16 cellular contexts compared by ENCODE assay signal in genomic region chr22:49368976-49369725, GRCh38.
DNase-seq lines count a peak whose midpoint lies in the region; ATAC-seq and TF ChIP-seq lines count a peak whose summit lies in the region.
"Had no signal": no experiment of that assay in that cellular context is flagged by ENCODE, and none has a peak within 500 bp of the region (broad histone marks: within the 10 kb centered on the region; RNA-seq: fewer than 3 reads in every experiment).

No MANE protein-coding gene starts in this region.

- H3K36me3 ChIP-seq in MG63, result no peaks in the 10 kb centered on the region
- H3K36me3 ChIP-seq: pancreas, thyroid gland had no signal

- no peaks in the 10 kb centered on the region for H3K9me3 ChIP-seq in MG63
- H3K9me3 ChIP-seq: pancreas, thyroid gland had no signal

- no peaks in the 10 kb centered on the region for H3K9me3 Mint-ChIP-seq in WTC11
- H3K9me3 Mint-ChIP-seq in natural killer cell treated with Interleukin-12 subunit alpha and Interleukin-12 subunit beta and Interleukin-15 and Interleukin-18, amount 100 ng/mL, for 72 hours, result no peaks in the 10 kb centered on the region
- H3K9me3 Mint-ChIP-seq: dendritic cell treated with granulocyte-macrophage colony-stimulating factor and Interleukin-4, amounts not matched to agents 40 ng/mL and 50 ng/mL, for 4 days had no signal

- POLR2A ChIA-PET in WTC11 (lab: Charles Lee), result no interaction called here

- peak; percentile 86 for DNase-seq in Caki2 (ENCODE audit: low read depth)
- DNase-seq in MG63, result peak; percentile 42
- DNase-seq in WTC11 (ENCODE audit: low spot score), result peak; percentile 11
- DNase-seq in natural killer cell treated with Interleukin-12 subunit alpha and Interleukin-12 subunit beta and Interleukin-15 and Interleukin-18, amount 100 ng/mL, for 72 hours (ENCODE audit: low spot score), result no peak
- DNase-seq in activated CD4-positive, alpha-beta T cell treated with anti-CD3 and anti-CD28 coated beads, Interleukin-2, amount 50 U/mL, for 1 hour, result no peak
- no peak for DNase-seq in stimulated activated naive CD8-positive, alpha-beta T cell treated with anti-CD3 and anti-CD28 coated beads, Interleukin-15, Interleukin-2, amounts not matched to agents 100 U/mL and 50 U/mL, for 24 hours
- DNase-seq in NCI-H187 (lab: John Stamatoyannopoulos, UW), result no peak
- DNase-seq: activated CD4-positive, alpha-beta T cell treated with anti-CD3 and anti-CD28 coated beads for 36 hours; NCI-H2081; Right ventricle myocardium superior; thyroid gland had no signal

- CTCF ChIA-PET in WTC11 (lab: Charles Lee), result no interaction called here

- no peaks in the 10 kb centered on the region; the same call in 1 of the 2 replicates for H3K27me3 Mint-ChIP-seq in WTC11 (ENCODE audit: low read depth)
- peaks cover 14 to 15% of the 10 kb centered on the region in 2 donors for H3K27me3 Mint-ChIP-seq in natural killer cell treated with Interleukin-12 subunit alpha and Interleukin-12 subunit beta and Interleukin-15 and Interleukin-18, amount 100 ng/mL, for 72 hours

- H3K4me1 Mint-ChIP-seq in WTC11, result peaks cover 7% of the 10 kb centered on the region
- H3K4me1 Mint-ChIP-seq in natural killer cell treated with Interleukin-12 subunit alpha and Interleukin-12 subunit beta and Interleukin-15 and Interleukin-18, amount 100 ng/mL, for 72 hours (ENCODE audit: low read depth in 2 of 2), result peaks cover 0 to 4% of the 10 kb centered on the region in 2 donors
- H3K4me1 Mint-ChIP-seq: activated CD4-positive, alpha-beta T cell treated with anti-CD3 and anti-CD28 coated beads for 36 hours had no signal

- H3K4me3 Mint-ChIP-seq in WTC11, result no peak overlapping the region
- H3K4me3 Mint-ChIP-seq in natural killer cell treated with Interleukin-12 subunit alpha and Interleukin-12 subunit beta and Interleukin-15 and Interleukin-18, amount 100 ng/mL, for 72 hours, result peak overlapping the region; percentile 49
- H3K4me3 Mint-ChIP-seq: activated CD4-positive, alpha-beta T cell treated with anti-CD3 and anti-CD28 coated beads for 36 hours; activated naive CD8-positive, alpha-beta T cell; dendritic cell treated with granulocyte-macrophage colony-stimulating factor and Interleukin-4, amounts not matched to agents 40 ng/mL and 50 ng/mL, for 4 days had no signal

- ATAC-seq in WTC11 (no peak), GM19463 (IDR thresholded peaks at IDR 0.05; ENCODE audit: unreplicated experiment) (no peak)
- no peak for ATAC-seq in natural killer cell treated with Interleukin-12 subunit alpha and Interleukin-12 subunit beta and Interleukin-15 and Interleukin-18, amount 100 ng/mL, for 72 hours
- no peak for ATAC-seq in stimulated activated naive CD8-positive, alpha-beta T cell treated with anti-CD3 and anti-CD28 coated beads, Interleukin-15, Interleukin-2, amounts not matched to agents 100 U/mL and 50 U/mL, for 24 hours
- ATAC-seq: activated CD4-positive, alpha-beta T cell treated with anti-CD3 and anti-CD28 coated beads for 36 hours; left colon; pancreas had no signal

- in situ Hi-C loops in Caki2 (cut with HindIII; ENCODE audit: low pct_unique_long_range_greater_than_20kb, low sequenced_read_pairs), result no loop called here

- H3K36me3 Mint-ChIP-seq in WTC11, result no peaks in the 10 kb centered on the region
- H3K36me3 Mint-ChIP-seq in natural killer cell treated with Interleukin-12 subunit alpha and Interleukin-12 subunit beta and Interleukin-15 and Interleukin-18, amount 100 ng/mL, for 72 hours, result no peaks in the 10 kb centered on the region
- H3K36me3 Mint-ChIP-seq: activated naive CD8-positive, alpha-beta T cell had no signal

- peak overlapping the region; percentile 23 for H3K4me3 ChIP-seq in MG63
- H3K4me3 ChIP-seq: pancreas, thyroid gland had no signal

- H3K27ac Mint-ChIP-seq in WTC11, result no peak overlapping the region; the same call in 1 of the 2 replicates
- no peak overlapping the region for H3K27ac Mint-ChIP-seq in natural killer cell treated with Interleukin-12 subunit alpha and Interleukin-12 subunit beta and Interleukin-15 and Interleukin-18, amount 100 ng/mL, for 72 hours
- H3K27ac Mint-ChIP-seq: activated CD4-positive, alpha-beta T cell treated with anti-CD3 and anti-CD28 coated beads for 36 hours; activated naive CD8-positive, alpha-beta T cell; dendritic cell treated with granulocyte-macrophage colony-stimulating factor and Interleukin-4, amounts not matched to agents 40 ng/mL and 50 ng/mL, for 4 days had no signal

- TF ChIP-seq CTCF in WTC11 (IDR thresholded peaks at IDR 0.05), result no peak

- H3K27me3 ChIP-seq in MG63, result no peaks in the 10 kb centered on the region; the same call in 1 of the 2 replicates
- H3K27me3 ChIP-seq: thyroid gland had no signal

TF ChIP-seq in WTC11, 78 proteins besides CTCF, POLR2A, EP300 and RAD21:
- TF ChIP-seq NFE2L1 (CRISPR knock-in tag; IDR thresholded peaks at IDR 0.05) (no peak), SMAD4 (CRISPR knock-in tag; IDR thresholded peaks at IDR 0.05) (no peak), TEAD4 (CRISPR knock-in tag; IDR thresholded peaks at IDR 0.05) (no peak), RORB (CRISPR knock-in tag; IDR thresholded peaks at IDR 0.05) (no peak)

Comparison
In these comparisons a context has a peak if more than half of its experiments do, and no peak if none do; other contexts are left out.
1. DNase-seq: peak in Caki2 (single experiment), MG63 (single experiment) and WTC11 (single experiment); none in natural killer cell treated with Interleukin-12 subunit alpha and Interleukin-12 subunit beta and Interleukin-15 and Interleukin-18, amount 100 ng/mL, for 72 hours (single experiment), activated CD4-positive, alpha-beta T cell treated with anti-CD3 and anti-CD28 coated beads, Interleukin-2, amount 50 U/mL, for 1 hour (single experiment), stimulated activated naive CD8-positive, alpha-beta T cell treated with anti-CD3 and anti-CD28 coated beads, Interleukin-15, Interleukin-2, amounts not matched to agents 100 U/mL and 50 U/mL, for 24 hours (single experiment) and NCI-H187 (0 of 2).